12 cellular contexts compared by ENCODE assay signal in the genomic region with DNA sequence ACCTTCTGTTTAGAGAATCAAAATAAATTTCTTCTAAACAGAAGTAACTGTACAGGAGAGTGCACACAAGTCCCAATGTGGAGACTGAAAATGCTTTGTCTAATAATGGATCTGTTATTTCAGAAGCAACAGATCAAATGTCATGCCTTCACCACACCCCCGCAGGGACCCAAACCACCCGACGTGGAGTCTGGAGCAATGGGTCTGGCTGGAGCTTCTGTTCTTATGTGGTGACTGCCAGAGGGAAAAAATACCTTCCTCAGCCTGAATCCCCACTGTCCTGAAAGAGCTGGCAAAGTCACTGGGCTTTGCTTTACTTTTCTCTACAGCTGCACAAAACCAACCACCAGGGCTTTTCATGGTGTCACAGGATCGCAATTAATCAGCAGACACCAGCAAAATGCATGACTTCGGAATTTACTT.
DNase-seq lines count a peak whose midpoint lies in the region; ATAC-seq and TF ChIP-seq lines count a peak whose summit lies in the region.
"Had no signal": no experiment of that assay in that cellular context is flagged by ENCODE, and none has a peak within 500 bp of the region (broad histone marks: within the 10 kb centered on the region; RNA-seq: fewer than 3 reads in every experiment).

No MANE protein-coding gene starts in this region.

- WGBS in esophagus muscularis mucosa = 44% methylated on average over 5 of the region's 5 CpGs
- 53 to 94% methylated on average over 2 to 5 of the region's 5 CpGs for WGBS in transverse colon (ENCODE audit: low coverage in 1 of 2), 2 donors

- TF ChIP-seq POLR2A in esophagus muscularis mucosa (IDR thresholded peaks at IDR 0.05; ENCODE audit: low read depth) = peak; percentile 32
- no peak for TF ChIP-seq POLR2A in transverse colon (IDR thresholded peaks at IDR 0.05)

- H3K27ac ChIP-seq in esophagus muscularis mucosa (replicated peaks in 1 of 4) (peak overlapping the region; percentile 83 to 88 (median 86)), muscle layer of colon (ENCODE audit: low read depth, low read length) (peak overlapping the region; percentile 82), transverse colon (peak overlapping the region; percentile 74 to 84 (median 84))
- H3K27ac ChIP-seq: A549 had no signal

- TF ChIP-seq EP300 in esophagus muscularis mucosa (IDR thresholded peaks at IDR 0.05) (no peak), transverse colon (IDR thresholded peaks at IDR 0.05; ENCODE audit: low read depth) (no peak)

- H3K27me3 ChIP-seq in esophagus muscularis mucosa (no peaks in the 10 kb centered on the region), muscle layer of colon (ENCODE audit: control insufficient read depth in 1 of 2, insufficient read depth in 2 of 2, low read length in 2 of 2) (no peaks in the 10 kb centered on the region), transverse colon (no peaks in the 10 kb centered on the region)

- peak; percentile 13 to 39 (median 22) for TF ChIP-seq CTCF in esophagus muscularis mucosa (IDR thresholded peaks at IDR 0.05)
- no peak for TF ChIP-seq CTCF in transverse colon (IDR thresholded peaks at IDR 0.05)

- intact Hi-C loops in esophagus muscularis mucosa (cut with DNase I) = no loop called here
- intact Hi-C loops in transverse colon (cut with DNase I; ENCODE audit: low total_unique reads) = loop anchor here (10.0 kb wide), 2 partner anchors 59 to 121 kb away; a partner anchor contains a TSS

- H3K9me3 ChIP-seq in esophagus muscularis mucosa = no peaks in the 10 kb centered on the region
- no peaks in the 10 kb centered on the region for H3K9me3 ChIP-seq in muscle layer of colon (ENCODE audit: low read length)
- H3K9me3 ChIP-seq in transverse colon = no peaks in the 10 kb centered on the region
- H3K9me3 ChIP-seq: A549 had no signal

- ATAC-seq in GM18858 (IDR thresholded peaks at IDR 0.05; ENCODE audit: unreplicated experiment) = no peak
- ATAC-seq: A549 had no signal

- H3K4me1 ChIP-seq in esophagus muscularis mucosa = peaks cover 92 to 100% (median 100%) of the 10 kb centered on the region in 4 donors
- peaks cover 95% of the 10 kb centered on the region for H3K4me1 ChIP-seq in muscle layer of colon (ENCODE audit: insufficient read depth, low read length)
- H3K4me1 ChIP-seq in transverse colon = peaks cover 40 to 87% (median 57%) of the 10 kb centered on the region in 4 donors

- H3K9ac ChIP-seq in muscle layer of colon (ENCODE audit: low read length) = peak overlapping the region; percentile 37

- no peaks in the 10 kb centered on the region for H3K36me3 ChIP-seq in esophagus muscularis mucosa
- no peaks in the 10 kb centered on the region for H3K36me3 ChIP-seq in muscle layer of colon (ENCODE audit: insufficient read depth, low read length)
- H3K36me3 ChIP-seq in transverse colon = no peaks in the 10 kb centered on the region

- in situ Hi-C loops in transverse colon (cut with MboI; ENCODE audit: low pct_ligation_motif_present in 1 of 4, low pct_unique_long_range_greater_than_20kb in 1 of 4, low sequenced_read_pairs in 3 of 4) = no loop called here

- H3K4me3 ChIP-seq in esophagus muscularis mucosa = no peak overlapping the region
- H3K4me3 ChIP-seq in muscle layer of colon (ENCODE audit: low read depth in 1 of 2, low read length in 2 of 2) = peak overlapping the region in 1 of 2 donors; percentile 1
- H3K4me3 ChIP-seq in transverse colon = no peak overlapping the region
- H3K4me3 ChIP-seq: A549 had no signal

- peak; percentile 71 for DNase-seq in NCI-H2107 treated with DMSO at 0.1 percent for 48 hours (lab: John Stamatoyannopoulos, UW; ENCODE audit: unreplicated experiment)
- no peak for DNase-seq in NCI-H2107 (lab: John Stamatoyannopoulos, UW)
- DNase-seq in esophagus muscularis mucosa (ENCODE audit: extremely low spot score) = peak; percentile 87
- no peak for DNase-seq in transverse colon
- DNase-seq in central memory CD4-positive, alpha-beta T cell = no peak
- no peak for DNase-seq in SHP77 (lab: John Stamatoyannopoulos, UW)
- DNase-seq: activated CD4-positive, alpha-beta T cell treated with anti-CD3 and anti-CD28 coated beads for 48 hours; cerebellar nuclear complex; NK-92 treated with Interleukin-12 subunit alpha and Interleukin-12 subunit beta, amount 100 ng/mL, for 24 hours had no signal

Comparison
In these comparisons a context has a peak if more than half of its experiments do, and no peak if none do; other contexts are left out.
1. DNase-seq: peak in NCI-H2107 treated with DMSO at 0.1 percent for 48 hours (single experiment) and esophagus muscularis mucosa (single experiment); none in NCI-H2107 (single experiment), transverse colon (single experiment), central memory CD4-positive, alpha-beta T cell (single experiment) and SHP77 (0 of 2).
2. CTCF ChIP-seq: peak in esophagus muscularis mucosa (3 of 3); none in transverse colon (0 of 5).
3. Peak in every context shown above with its lines, with median percentiles within 50 percentile points of each other: H3K27ac ChIP-seq.